In the genomic region with DNA sequence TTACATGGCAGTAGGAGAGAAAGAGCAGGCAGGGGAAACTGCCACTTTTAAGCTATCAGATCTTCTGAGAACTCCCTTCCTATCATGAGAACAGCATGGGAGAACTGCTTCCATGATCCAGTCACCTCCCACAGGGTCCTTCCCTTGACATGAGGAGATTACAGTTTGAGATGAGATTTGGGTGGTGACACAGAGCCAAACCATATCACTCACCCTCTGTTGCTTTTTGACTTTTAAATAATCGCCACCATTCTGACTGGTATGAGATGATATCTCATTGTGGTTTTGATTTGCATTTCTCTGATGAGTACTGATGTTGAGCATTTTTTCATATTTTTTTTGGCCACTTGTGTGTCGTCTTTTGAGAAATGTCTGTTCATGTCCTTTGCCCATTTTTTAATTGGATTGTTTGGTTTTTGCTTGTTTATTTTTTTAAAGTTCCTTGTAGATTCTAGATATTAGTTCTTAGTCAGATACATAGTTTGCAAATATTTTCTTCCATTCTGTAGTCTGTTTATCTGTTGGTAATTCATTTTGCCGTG, we compare ENCODE assay signal across 1 cellular context.
A peak's percentile ranks its signal among the peaks of the same experiment; 100 is the strongest.
TF ChIP-seq lines count a peak whose summit lies in the region.

No MANE protein-coding gene starts in this region.

TF ChIP-seq in K562, 482 proteins besides CTCF, POLR2A, EP300 and RAD21 (continued from another document):
- TF ChIP-seq CC2D1A (IDR thresholded peaks at IDR 0.05) (peak; percentile 57; the same call in 1 of the 2 replicates), CBFA2T3 (IDR thresholded peaks at IDR 0.05) (peak; percentile 33; the same call in 1 of the 2 replicates), STAG1 (CRISPR knock-in tag; IDR thresholded peaks at IDR 0.05; ENCODE audit: borderline replicate concordance) (no peak), RBM34 (IDR thresholded peaks at IDR 0.05; ENCODE audit: borderline replicate concordance, insufficient read depth, low read length) (no peak), CHAMP1 (IDR thresholded peaks at IDR 0.05) (0 out of 2 replicates have a peak, but pooled peaks have one; percentile 26), AFF1 (IDR thresholded peaks at IDR 0.05; ENCODE audit: low read depth in 1 of 2, partially characterized antibody in 2 of 2) (peak in 1 of 2 experiments; percentile 97), HOMEZ (CRISPR knock-in tag; IDR thresholded peaks at IDR 0.05) (no peak), NFIX (CRISPR knock-in tag; IDR thresholded peaks at IDR 0.05; ENCODE audit: low read depth) (no peak), TRIM24 (IDR thresholded peaks at IDR 0.05) (0 out of 4 replicates have a peak, but pooled peaks of 1 of the 2 experiments have one; percentile 12)
TF ChIP-seq in K562: peak in this region for 7.
